In the genomic region with DNA sequence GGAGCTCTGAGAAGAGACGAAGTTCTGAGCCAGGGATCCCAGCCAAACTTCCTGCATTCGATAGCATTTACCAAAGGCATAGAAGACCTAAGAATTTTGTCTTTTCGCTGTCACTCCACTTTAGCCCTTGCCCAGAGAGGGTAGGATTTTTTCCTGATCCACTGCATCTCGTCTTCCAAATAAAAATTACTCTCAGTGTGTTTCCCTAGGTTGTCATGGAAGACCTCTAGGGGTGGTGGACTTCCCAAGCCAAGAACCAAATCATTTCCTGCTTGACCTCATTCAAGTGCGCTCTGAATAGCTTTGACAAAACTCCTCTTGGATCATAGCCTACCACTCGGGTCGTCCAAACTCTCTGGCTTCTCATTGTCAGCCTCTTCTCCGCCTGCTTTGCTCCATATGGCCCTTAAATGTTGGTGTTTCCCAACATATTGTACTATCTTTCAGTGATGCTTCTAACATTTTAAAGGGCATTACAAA, we compare ENCODE assay signal across 1 cellular context.
TF ChIP-seq lines count a peak whose summit lies in the region.

No MANE protein-coding gene starts in this region.

TF ChIP-seq in K562, 482 proteins besides CTCF, POLR2A, EP300 and RAD21:
- TF ChIP-seq, protein P1, sequence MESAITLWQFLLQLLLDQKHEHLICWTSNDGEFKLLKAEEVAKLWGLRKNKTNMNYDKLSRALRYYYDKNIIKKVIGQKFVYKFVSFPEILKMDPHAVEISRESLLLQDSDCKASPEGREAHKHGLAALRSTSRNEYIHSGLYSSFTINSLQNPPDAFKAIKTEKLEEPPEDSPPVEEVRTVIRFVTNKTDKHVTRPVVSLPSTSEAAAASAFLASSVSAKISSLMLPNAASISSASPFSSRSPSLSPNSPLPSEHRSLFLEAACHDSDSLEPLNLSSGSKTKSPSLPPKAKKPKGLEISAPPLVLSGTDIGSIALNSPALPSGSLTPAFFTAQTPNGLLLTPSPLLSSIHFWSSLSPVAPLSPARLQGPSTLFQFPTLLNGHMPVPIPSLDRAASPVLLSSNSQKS (CRISPR knock-in tag; IDR thresholded peaks at IDR 0.05): no peak
- TF ChIP-seq CHD2 (IDR thresholded peaks at IDR 0.05; ENCODE audit: low read depth, low read length): no peak
- peak in 1 of 2 experiments; percentile 9; a peak in 1 of 4 replicates for TF ChIP-seq KDM4B (IDR thresholded peaks at IDR 0.05; ENCODE audit: borderline replicate concordance in 2 of 2, low read depth in 1 of 2)
- 0 out of 3 replicates have a peak, but pooled peaks of 1 of the 2 experiments have one; percentile 6 for TF ChIP-seq CBX3 (IDR thresholded peaks at IDR 0.05; ENCODE audit: borderline replicate concordance in 1 of 2, low read length in 2 of 2)
- no peak for TF ChIP-seq TAF15 (IDR thresholded peaks at IDR 0.05; ENCODE audit: low read depth, low read length)
- TF ChIP-seq, protein P2, sequence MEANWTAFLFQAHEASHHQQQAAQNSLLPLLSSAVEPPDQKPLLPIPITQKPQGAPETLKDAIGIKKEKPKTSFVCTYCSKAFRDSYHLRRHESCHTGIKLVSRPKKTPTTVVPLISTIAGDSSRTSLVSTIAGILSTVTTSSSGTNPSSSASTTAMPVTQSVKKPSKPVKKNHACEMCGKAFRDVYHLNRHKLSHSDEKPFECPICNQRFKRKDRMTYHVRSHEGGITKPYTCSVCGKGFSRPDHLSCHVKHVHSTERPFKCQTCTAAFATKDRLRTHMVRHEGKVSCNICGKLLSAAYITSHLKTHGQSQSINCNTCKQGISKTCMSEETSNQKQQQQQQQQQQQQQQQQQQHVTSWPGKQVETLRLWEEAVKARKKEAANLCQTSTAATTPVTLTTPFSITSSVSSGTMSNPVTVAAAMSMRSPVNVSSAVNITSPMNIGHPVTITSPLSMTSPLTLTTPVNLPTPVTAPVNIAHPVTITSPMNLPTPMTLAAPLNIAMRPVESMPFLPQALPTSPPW (CRISPR knock-in tag; IDR thresholded peaks at IDR 0.05): peak; percentile 13; the same call in 1 of the 2 replicates
- TF ChIP-seq ZNF431 (CRISPR knock-in tag; IDR thresholded peaks at IDR 0.05): no peak
- TF ChIP-seq, protein P3, sequence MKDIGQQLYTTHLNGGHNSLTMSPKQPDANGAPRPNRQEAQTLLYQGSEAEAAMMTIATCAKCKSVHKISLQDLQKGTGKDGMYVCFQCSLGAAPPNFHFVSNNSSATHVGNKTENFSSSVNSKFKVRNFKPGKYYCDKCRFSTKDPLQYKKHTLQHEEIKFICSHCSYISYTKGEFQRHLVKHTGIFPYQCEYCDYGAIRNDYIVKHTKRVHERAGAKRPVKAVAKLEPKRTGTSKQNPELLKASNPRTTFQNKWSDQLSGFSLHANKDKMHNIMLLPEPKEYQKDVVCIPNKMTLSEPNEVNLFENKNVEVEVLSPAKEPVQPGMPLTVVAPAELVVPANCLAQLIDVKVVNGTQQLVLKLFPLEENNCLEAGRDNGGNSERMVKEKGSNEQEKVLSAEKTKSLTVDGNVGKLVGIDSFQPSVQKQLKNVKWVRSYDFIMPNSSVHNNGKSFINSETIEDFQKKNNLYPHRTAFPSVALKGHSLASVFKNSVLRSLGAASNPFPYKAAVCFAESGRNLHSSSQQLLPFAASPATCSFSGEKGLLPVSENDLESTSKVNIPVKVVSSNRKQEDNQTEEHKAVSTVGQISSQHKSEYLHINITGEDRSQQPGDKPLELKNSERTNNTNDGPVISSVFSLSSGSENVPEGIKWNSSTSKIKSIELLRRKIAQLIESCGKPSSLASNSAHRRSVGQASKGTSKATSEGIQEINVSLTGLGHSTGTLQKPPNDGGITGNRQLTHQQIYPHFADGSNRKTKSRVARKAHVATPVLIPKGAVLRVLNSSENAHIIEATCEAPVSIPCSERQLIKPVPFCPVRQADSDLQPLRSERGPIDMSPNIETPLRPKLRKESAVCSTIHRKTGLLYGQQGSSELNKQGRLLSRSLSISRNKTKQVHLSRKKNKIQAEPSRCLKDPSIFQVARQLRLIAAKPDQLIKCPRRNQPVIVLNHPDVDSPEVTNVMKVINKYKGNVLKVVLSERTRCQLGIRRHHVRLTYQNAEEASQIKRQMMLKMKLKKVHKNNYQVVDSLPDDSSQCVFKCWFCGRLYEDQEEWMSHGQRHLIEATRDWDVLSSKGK (CRISPR knock-in tag; IDR thresholded peaks at IDR 0.05): no peak
- TF ChIP-seq RBM39 (optimal IDR thresholded peaks at IDR 0.05; ENCODE audit: low read depth, low read length): no peak
- no peak for TF ChIP-seq GTF2E2 (tag; IDR thresholded peaks at IDR 0.05)
- TF ChIP-seq BCOR (IDR thresholded peaks at IDR 0.05): peak; percentile 57; the same call in 1 of the 2 replicates
- peak; percentile 70 for TF ChIP-seq GABPA (tag; conservative IDR thresholded peaks at IDR 0.05; ENCODE audit: low read depth)
- 0 out of 4 replicates have a peak, but pooled peaks of 1 of the 2 experiments have one; percentile 13 for TF ChIP-seq NRF1 (conservative IDR thresholded peaks at IDR 0.05 in 1 of 2, IDR thresholded peaks at IDR 0.05 in 1 of 2)
- TF ChIP-seq HDGF (IDR thresholded peaks at IDR 0.05): peak; percentile 27; the same call in 1 of the 2 replicates
- TF ChIP-seq, protein P4, sequence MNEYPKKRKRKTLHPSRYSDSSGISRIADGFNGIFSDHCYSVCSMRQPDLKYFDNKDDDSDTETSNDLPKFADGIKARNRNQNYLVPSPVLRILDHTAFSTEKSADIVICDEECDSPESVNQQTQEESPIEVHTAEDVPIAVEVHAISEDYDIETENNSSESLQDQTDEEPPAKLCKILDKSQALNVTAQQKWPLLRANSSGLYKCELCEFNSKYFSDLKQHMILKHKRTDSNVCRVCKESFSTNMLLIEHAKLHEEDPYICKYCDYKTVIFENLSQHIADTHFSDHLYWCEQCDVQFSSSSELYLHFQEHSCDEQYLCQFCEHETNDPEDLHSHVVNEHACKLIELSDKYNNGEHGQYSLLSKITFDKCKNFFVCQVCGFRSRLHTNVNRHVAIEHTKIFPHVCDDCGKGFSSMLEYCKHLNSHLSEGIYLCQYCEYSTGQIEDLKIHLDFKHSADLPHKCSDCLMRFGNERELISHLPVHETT (CRISPR knock-in tag; conservative IDR thresholded peaks at IDR 0.05 in 1 of 2, IDR thresholded peaks at IDR 0.05 in 1 of 2): peak in 1 of 2 experiments; percentile 19; a peak in 1 of 4 replicates
- no peak for TF ChIP-seq FOXA1 (IDR thresholded peaks at IDR 0.05; ENCODE audit: borderline replicate concordance)
TF ChIP-seq in K562: peak in this region for 8.
